In genomic region chr16:64196444-64196843, GRCh38 we compare ENCODE assay signal across 20 cellular contexts.
DNase-seq lines count a peak whose midpoint lies in the region; ATAC-seq and TF ChIP-seq lines count a peak whose summit lies in the region.
"Had no signal": no experiment of that assay in that cellular context is flagged by ENCODE, and none has a peak within 500 bp of the region (broad histone marks: within the 10 kb centered on the region; RNA-seq: fewer than 3 reads in every experiment).

No MANE protein-coding gene starts in this region.

- peak overlapping the region; percentile 47 for H3K27ac ChIP-seq in Karpas-422 (ENCODE audit: low read length)
- H3K27ac ChIP-seq: gastrocnemius medialis, ovary, PC-9 had no signal

- H3K27me3 ChIP-seq in BJ (ENCODE audit: control insufficient read depth, insufficient read depth, low read length): no peaks in the 10 kb centered on the region
- H3K27me3 ChIP-seq in Karpas-422 (ENCODE audit: low read length): no peaks in the 10 kb centered on the region
- H3K27me3 ChIP-seq: gastrocnemius medialis, ovary had no signal

- no peaks in the 10 kb centered on the region for H3K9me2 ChIP-seq in Karpas-422 (replicated peaks; ENCODE audit: insufficient read depth, low read length)

- H3K4me3 ChIP-seq in BJ (ENCODE audit: low read depth, low read length) (no peak overlapping the region), Karpas-422 (ENCODE audit: low read length) (no peak overlapping the region)
- H3K4me3 ChIP-seq: gastrocnemius medialis, ovary, PC-9 had no signal

- H3K4me2 ChIP-seq in Karpas-422 (ENCODE audit: low read depth, low read length, poor library complexity, severe bottlenecking): no peak overlapping the region
- H3K4me2 ChIP-seq: PC-9 had no signal

- POLR2A ChIA-PET in BJ (lab: Charles Lee): no interaction called here

- CTCF ChIA-PET in BJ (lab: Yijun Ruan, JAX): interaction anchor here (1.4 kb wide), 1 partner anchor 21 kb away, joined by 3 read pairs; no protein-coding TSS in a partner anchor

- H3K36me3 ChIP-seq in BJ (ENCODE audit: control insufficient read depth, insufficient read depth, low read length) (no peaks in the 10 kb centered on the region), Karpas-422 (ENCODE audit: insufficient read depth, low read length) (no peaks in the 10 kb centered on the region)
- H3K36me3 ChIP-seq: gastrocnemius medialis, ovary had no signal

- peaks cover 49% of the 10 kb centered on the region for H3K4me1 ChIP-seq in Karpas-422 (ENCODE audit: low read length)
- H3K4me1 ChIP-seq: gastrocnemius medialis had no signal

- H2AFZ ChIP-seq in Karpas-422 (ENCODE audit: low read length): peak overlapping the region; percentile 67; the same call in 1 of the 2 replicates
- H2AFZ ChIP-seq: PC-9 had no signal

- no peaks in the 10 kb centered on the region for H3K9me3 ChIP-seq in Karpas-422 (ENCODE audit: low read length)
- H3K9me3 ChIP-seq: gastrocnemius medialis, ovary had no signal

- no peak for ATAC-seq in HG03571 (IDR thresholded peaks at IDR 0.05; ENCODE audit: unreplicated experiment)
- ATAC-seq: CD8-positive, alpha-beta T cell; gastrocnemius medialis; HCT116; naive thymus-derived CD8-positive, alpha-beta T cell; right cardiac atrium had no signal

- H4K20me1 ChIP-seq in Karpas-422 (ENCODE audit: insufficient read depth, low read depth, low read length): no peaks in the 10 kb centered on the region

- H3K9ac ChIP-seq in Karpas-422 (ENCODE audit: low read length): no peak overlapping the region

- DNase-seq in BJ (ENCODE audit: low read depth) (peak; percentile 9), Karpas-422 (no peak), dedifferentiated amniotic fluid mesenchymal stem cell (ENCODE audit: extremely low spot score) (peak; percentile 19), non-pigmented ciliary epithelial cell (ENCODE audit: low read depth) (peak; percentile 36), NOMO-1 treated with DMSO at 0.1 percent for 48 hours (lab: John Stamatoyannopoulos, UW; ENCODE audit: unreplicated experiment) (no peak), ureter (ENCODE audit: low spot score) (no peak)
- no peak for DNase-seq in activated naive CD4-positive, alpha-beta T cell treated with anti-CD3 and anti-CD28 coated beads, Interleukin-2, amount 50 U/mL, for 16 hours
- DNase-seq: activated CD4-positive, alpha-beta T cell treated with anti-CD3 and anti-CD28 coated beads, Interleukin-2, amount 10 ng/mL, durations not matched to agents 7 days and 5 days; activated naive CD8-positive, alpha-beta T cell treated with anti-CD3 and anti-CD28 coated beads, Interleukin-2, amount 10 ng/mL, durations not matched to agents 7 days and 5 days; CD8-positive, alpha-beta T cell; DMS79; gastrocnemius medialis; naive thymus-derived CD8-positive, alpha-beta T cell; NCI-H1694; NCI-H2227 treated with DMSO at 0.1 percent for 48 hours; ovary; PC-9; right cardiac atrium had no signal

- no peak for TF ChIP-seq CTCF in BJ (IDR thresholded peaks at IDR 0.05; ENCODE audit: insufficient read depth, low read depth, low read length)

- no peaks in the 10 kb centered on the region for H3K79me2 ChIP-seq in Karpas-422 (ENCODE audit: low read length)

Comparison
In these comparisons a context has a peak if more than half of its experiments do, and no peak if none do; other contexts are left out.
1. DNase-seq: peak in BJ (single experiment), dedifferentiated amniotic fluid mesenchymal stem cell (single experiment) and non-pigmented ciliary epithelial cell (single experiment); none in Karpas-422 (single experiment), NOMO-1 treated with DMSO at 0.1 percent for 48 hours (single experiment), ureter (single experiment) and activated naive CD4-positive, alpha-beta T cell treated with anti-CD3 and anti-CD28 coated beads, Interleukin-2, amount 50 U/mL, for 16 hours (single experiment).